Comparison of ENCODE assay signal across 8 cellular contexts in genomic region chr15:68209735-68210408, GRCh38. TPM values are rescaled to one million over a fixed set of nuclear protein-coding genes. Genes with fewer than 3 reads are reported as not detected.
A peak's percentile ranks its signal among the peaks of the same experiment; 100 is the strongest.
DNase-seq lines count a peak whose midpoint lies in the region; ATAC-seq and TF ChIP-seq lines count a peak whose summit lies in the region.

No MANE protein-coding gene starts in this region.

- peak overlapping the region; percentile 51 for H3K27ac ChIP-seq in MM.1S (ENCODE audit: low read length)

- peaks cover 51% of the 10 kb centered on the region for H3K4me1 ChIP-seq in MM.1S (ENCODE audit: low read length)

- H3K36me3 Mint-ChIP-seq in activated naive CD8-positive, alpha-beta T cell treated with anti-CD3 and anti-CD28 coated beads, Interleukin-2, amount 10 ng/mL, durations not matched to agents 7 days and 5 days: peaks cover 3% of the 10 kb centered on the region

- peaks cover 16% of the 10 kb centered on the region; the same call in 1 of the 2 replicates for H3K36me3 ChIP-seq in MM.1S (replicated peaks; ENCODE audit: insufficient read depth, low read length)

- no peaks in the 10 kb centered on the region for H3K9me2 ChIP-seq in MM.1S (replicated peaks; ENCODE audit: insufficient read depth, low read length)

- no peaks in the 10 kb centered on the region for H3K27me3 ChIP-seq in MM.1S (replicated peaks; ENCODE audit: insufficient read depth, low read length)

- no peak overlapping the region for H2AFZ ChIP-seq in MM.1S (ENCODE audit: low read length)

- DNase-seq in activated CD8-positive, alpha-beta memory T cell treated with anti-CD3 and anti-CD28 coated beads for 24 hours: peak; percentile 74
- DNase-seq in activated CD8-positive, alpha-beta memory T cell treated with anti-CD3 and anti-CD28 coated beads, Interleukin-2, amount 50 U/mL, for 48 hours: no peak
- no peak for DNase-seq in MM.1S
- no peak for DNase-seq in activated naive CD8-positive, alpha-beta T cell treated with anti-CD3 and anti-CD28 coated beads, Interleukin-2, amount 10 ng/mL, durations not matched to agents 7 days and 5 days
- peak in 1 of 2 donors; percentile 40 for DNase-seq in stimulated activated naive CD8-positive, alpha-beta T cell treated with anti-CD3 and anti-CD28 coated beads, Interleukin-15, amount 100 ng/mL, for 72 hours
- DNase-seq in AG08396 (ENCODE audit: low spot score): no peak
- DNase-seq in NCI-H1436 treated with DMSO at 0.1 percent for 48 hours (lab: John Stamatoyannopoulos, UW): no peak
- no peak for DNase-seq in NCI-H345 treated with DMSO at 0.1 percent for 48 hours (lab: John Stamatoyannopoulos, UW; ENCODE audit: unreplicated experiment)

- H3K9me3 ChIP-seq in MM.1S (replicated peaks; ENCODE audit: insufficient read depth, low read length): no peaks in the 10 kb centered on the region

- no peak overlapping the region for H3K4me3 ChIP-seq in MM.1S (ENCODE audit: low read length)

- peak overlapping the region; percentile 86 for H3K27ac Mint-ChIP-seq in activated naive CD8-positive, alpha-beta T cell treated with anti-CD3 and anti-CD28 coated beads, Interleukin-2, amount 10 ng/mL, durations not matched to agents 7 days and 5 days
- H3K27ac Mint-ChIP-seq in stimulated activated naive CD8-positive, alpha-beta T cell treated with anti-CD3 and anti-CD28 coated beads, Interleukin-15, amount 100 ng/mL, for 72 hours: peak overlapping the region; percentile 84

- ATAC-seq in activated naive CD8-positive, alpha-beta T cell treated with anti-CD3 and anti-CD28 coated beads, Interleukin-2, amount 10 ng/mL, durations not matched to agents 7 days and 5 days (ENCODE audit: low read depth): peak; percentile 69
- ATAC-seq in stimulated activated naive CD8-positive, alpha-beta T cell treated with anti-CD3 and anti-CD28 coated beads, Interleukin-15, amount 100 ng/mL, for 72 hours: peak; percentile 74

- H3K4me3 Mint-ChIP-seq in activated naive CD8-positive, alpha-beta T cell treated with anti-CD3 and anti-CD28 coated beads, Interleukin-2, amount 10 ng/mL, durations not matched to agents 7 days and 5 days: peak overlapping the region; percentile 55
- peak overlapping the region in 1 of 2 donors; percentile 50 for H3K4me3 Mint-ChIP-seq in stimulated activated naive CD8-positive, alpha-beta T cell treated with anti-CD3 and anti-CD28 coated beads, Interleukin-15, amount 100 ng/mL, for 72 hours

- no peaks in the 10 kb centered on the region for H3K9me3 Mint-ChIP-seq in activated naive CD8-positive, alpha-beta T cell treated with anti-CD3 and anti-CD28 coated beads, Interleukin-2, amount 10 ng/mL, durations not matched to agents 7 days and 5 days
- no peaks in the 10 kb centered on the region for H3K9me3 Mint-ChIP-seq in stimulated activated naive CD8-positive, alpha-beta T cell treated with anti-CD3 and anti-CD28 coated beads, Interleukin-15, amount 100 ng/mL, for 72 hours

- H4K20me1 ChIP-seq in MM.1S (ENCODE audit: insufficient read depth, low read length): peaks cover 9% of the 10 kb centered on the region

- H3K27me3 Mint-ChIP-seq in activated naive CD8-positive, alpha-beta T cell treated with anti-CD3 and anti-CD28 coated beads, Interleukin-2, amount 10 ng/mL, durations not matched to agents 7 days and 5 days: no peaks in the 10 kb centered on the region
- no peaks in the 10 kb centered on the region for H3K27me3 Mint-ChIP-seq in stimulated activated naive CD8-positive, alpha-beta T cell treated with anti-CD3 and anti-CD28 coated beads, Interleukin-15, amount 100 ng/mL, for 72 hours

- peaks cover 8% of the 10 kb centered on the region for H3F3A ChIP-seq in MM.1S (ENCODE audit: insufficient read depth, low read length)

- TF ChIP-seq CTCF in MM.1S (IDR thresholded peaks at IDR 0.05; ENCODE audit: low read length): no peak

- H3K4me1 Mint-ChIP-seq in activated naive CD8-positive, alpha-beta T cell treated with anti-CD3 and anti-CD28 coated beads, Interleukin-2, amount 10 ng/mL, durations not matched to agents 7 days and 5 days: peaks cover 21% of the 10 kb centered on the region
- H3K4me1 Mint-ChIP-seq in stimulated activated naive CD8-positive, alpha-beta T cell treated with anti-CD3 and anti-CD28 coated beads, Interleukin-15, amount 100 ng/mL, for 72 hours: peaks cover 56% of the 10 kb centered on the region

- H3K79me2 ChIP-seq in MM.1S (ENCODE audit: low read length): peaks cover 99% of the 10 kb centered on the region

- peak overlapping the region; percentile 28; the same call in 1 of the 2 replicates for H3K9ac ChIP-seq in MM.1S (ENCODE audit: low read length)

- no peak overlapping the region; the same call in 1 of the 2 replicates for H3K4me2 ChIP-seq in MM.1S (ENCODE audit: low read depth, low read length)

- POLR2A ChIA-PET in activated naive CD8-positive, alpha-beta T cell treated with anti-CD3 and anti-CD28 coated beads, Interleukin-2, amount 10 ng/mL, durations not matched to agents 7 days and 5 days (lab: Charles Lee): interaction anchor here (1.3 kb wide), 1 partner anchor 15 kb away, joined by 3 read pairs; no protein-coding TSS in a partner anchor

RNA-seq across cellular contexts. Expression of gene CALML4, which starts 4.7 kb away (rescaled TPM):
- total RNA-seq in activated naive CD8-positive, alpha-beta T cell treated with anti-CD3 and anti-CD28 coated beads, Interleukin-2, amount 10 ng/mL, durations not matched to agents 7 days and 5 days: 10 to 100 TPM; 10.3 to 12.2 TPM

RNA-seq across cellular contexts. Expression of gene CLN6, which starts 19.7 kb away (rescaled TPM):
- total RNA-seq in activated naive CD8-positive, alpha-beta T cell treated with anti-CD3 and anti-CD28 coated beads, Interleukin-2, amount 10 ng/mL, durations not matched to agents 7 days and 5 days: 10 to 100 TPM; 38.4 to 42.1 TPM
